1 cellular context compared by ENCODE assay signal in the genomic region with DNA sequence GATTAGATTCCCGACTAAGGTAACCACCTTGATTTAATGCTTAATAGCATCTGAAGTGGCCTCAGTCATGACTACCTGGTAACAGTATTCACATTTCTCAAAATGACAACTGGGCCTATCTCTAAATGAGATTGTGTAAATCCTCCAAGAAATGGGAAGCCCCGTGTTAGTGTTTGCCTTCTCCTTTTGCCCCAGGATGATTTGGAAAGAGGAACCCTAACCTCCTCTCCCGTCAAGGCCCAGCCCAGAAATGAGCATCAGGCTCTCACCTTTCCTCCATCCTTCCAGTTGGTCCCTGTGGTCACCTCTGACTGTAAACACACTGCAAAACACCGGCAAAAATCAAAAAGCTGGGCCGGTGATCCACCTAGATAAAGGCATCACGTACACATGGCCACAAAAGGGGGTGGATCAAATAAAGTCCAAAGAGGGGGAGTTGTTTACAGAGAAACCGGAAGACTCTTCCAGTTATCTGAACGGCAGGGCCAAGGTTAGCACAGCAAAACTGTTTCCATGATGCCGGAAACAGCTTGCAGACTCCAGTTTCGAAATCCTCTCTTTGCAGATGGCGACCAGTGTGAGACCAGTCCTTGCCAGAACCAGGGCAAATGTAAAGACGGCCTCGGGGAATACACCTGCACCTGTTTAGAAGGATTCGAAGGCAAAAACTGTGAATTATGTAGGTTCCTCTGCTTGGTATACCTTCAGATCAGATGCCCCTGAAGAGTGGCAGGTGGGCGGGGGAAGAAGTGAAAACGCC.
TF ChIP-seq lines count a peak whose summit lies in the region.

No MANE protein-coding gene starts in this region.

TF ChIP-seq in K562, 482 proteins besides CTCF, POLR2A, EP300 and RAD21 (continued from another document and continues in another):
- TF ChIP-seq ARID3B (CRISPR knock-in tag; IDR thresholded peaks at IDR 0.05; ENCODE audit: borderline replicate concordance) (no peak), CHD2 (IDR thresholded peaks at IDR 0.05; ENCODE audit: low read depth, low read length) (no peak), KLF16 (IDR thresholded peaks at IDR 0.05) (no peak), KAT2B (IDR thresholded peaks at IDR 0.05; ENCODE audit: low read depth, low read length) (no peak), ZNF3 (CRISPR knock-in tag; IDR thresholded peaks at IDR 0.05) (no peak), CEBPG (CRISPR knock-in tag; IDR thresholded peaks at IDR 0.05) (no peak), CEBPG (tag; conservative IDR thresholded peaks at IDR 0.05 in 1 of 2, IDR thresholded peaks at IDR 0.05 in 1 of 2) (0 out of 4 replicates have a peak, but pooled peaks have one; percentile 9 to 12), USF1 (CRISPR knock-in tag; IDR thresholded peaks at IDR 0.05) (no peak), ZNF644 (tag; IDR thresholded peaks at IDR 0.05; ENCODE audit: low read depth) (peak; percentile 47; the same call in 1 of the 2 replicates), NR4A1 (CRISPR knock-in tag; IDR thresholded peaks at IDR 0.05) (no peak), NR4A1 (tag; IDR thresholded peaks at IDR 0.05) (peak; percentile 71; the same call in 1 of the 2 replicates), NFRKB (IDR thresholded peaks at IDR 0.05; ENCODE audit: low read depth) (no peak), TCFL5 (CRISPR knock-in tag; conservative IDR thresholded peaks at IDR 0.05) (no peak), PTTG1 (tag; IDR thresholded peaks at IDR 0.05; ENCODE audit: low read depth) (no peak), KLF6 (CRISPR knock-in tag; IDR thresholded peaks at IDR 0.05; ENCODE audit: borderline replicate concordance) (peak; percentile 77; the same call in 1 of the 2 replicates), HDAC6 (IDR thresholded peaks at IDR 0.05; ENCODE audit: low read depth, low read length) (no peak), SIRT6 (IDR thresholded peaks at IDR 0.05; ENCODE audit: low read depth, low read length) (no peak), MCM7 (IDR thresholded peaks at IDR 0.05) (no peak), MEF2A (IDR thresholded peaks at IDR 0.05; ENCODE audit: control insufficient read depth, low read depth, low read length) (no peak), PURB (CRISPR knock-in tag; IDR thresholded peaks at IDR 0.05; ENCODE audit: low read depth) (no peak), HMGN3 (IDR thresholded peaks at IDR 0.05; ENCODE audit: borderline replicate concordance, extremely low read depth, insufficient read length, low read depth, low read length) (no peak), MEF2D (tag; conservative IDR thresholded peaks at IDR 0.05; ENCODE audit: low read depth) (peak; percentile 50; the same call in 1 of the 2 replicates), LEF1 (IDR thresholded peaks at IDR 0.05) (0 out of 2 replicates have a peak, but pooled peaks have one; percentile 13), ETS2 (tag; IDR thresholded peaks at IDR 0.05; ENCODE audit: borderline replicate concordance, poor library complexity, severe bottlenecking) (no peak), SMARCC2 (IDR thresholded peaks at IDR 0.05; ENCODE audit: low read depth) (no peak), ELF1 (tag; IDR thresholded peaks at IDR 0.05) (no peak), NR2C2 (CRISPR knock-in tag; IDR thresholded peaks at IDR 0.05) (no peak), NR2C2 (tag; IDR thresholded peaks at IDR 0.05) (peak; percentile 23; the same call in 1 of the 2 replicates), SPI1 (IDR thresholded peaks at IDR 0.05; ENCODE audit: borderline replicate concordance, low read depth, low read length) (peak; percentile 36; the same call in 1 of the 2 replicates), ATF2 (CRISPR knock-in tag; IDR thresholded peaks at IDR 0.05) (no peak), ZNF239 (CRISPR knock-in tag; IDR thresholded peaks at IDR 0.05) (peak; percentile 49; the same call in 1 of the 2 replicates), E2F3 (CRISPR knock-in tag; IDR thresholded peaks at IDR 0.05) (no peak), TSC22D4 (tag; IDR thresholded peaks at IDR 0.05) (no peak), CEBPB (tag; IDR thresholded peaks at IDR 0.05) (peak; percentile 63), GATA2 (CRISPR knock-in tag; IDR thresholded peaks at IDR 0.05) (no peak), ZNF224 (CRISPR knock-in tag; IDR thresholded peaks at IDR 0.05) (no peak), SRSF3 (IDR thresholded peaks at IDR 0.05; ENCODE audit: insufficient read depth, low read length) (no peak), RBM39 (optimal IDR thresholded peaks at IDR 0.05; ENCODE audit: low read depth, low read length) (no peak), ETV5 (CRISPR knock-in tag; IDR thresholded peaks at IDR 0.05; ENCODE audit: low read depth) (peak; percentile 29; the same call in 1 of the 2 replicates), PHF21A (IDR thresholded peaks at IDR 0.05; ENCODE audit: borderline replicate concordance, low read depth) (no peak), XRCC5 (IDR thresholded peaks at IDR 0.05; ENCODE audit: low read depth, low read length) (no peak), ZNF431 (CRISPR knock-in tag; IDR thresholded peaks at IDR 0.05) (no peak), HDAC1 (IDR thresholded peaks at IDR 0.05) (no peak), CTBP1 (IDR thresholded peaks at IDR 0.05; ENCODE audit: borderline replicate concordance) (peak; percentile 58), HBP1 (CRISPR knock-in tag; IDR thresholded peaks at IDR 0.05) (no peak), SAFB (IDR thresholded peaks at IDR 0.05; ENCODE audit: borderline replicate concordance, low read depth, low read length) (no peak)
- TF ChIP-seq, protein P1, sequence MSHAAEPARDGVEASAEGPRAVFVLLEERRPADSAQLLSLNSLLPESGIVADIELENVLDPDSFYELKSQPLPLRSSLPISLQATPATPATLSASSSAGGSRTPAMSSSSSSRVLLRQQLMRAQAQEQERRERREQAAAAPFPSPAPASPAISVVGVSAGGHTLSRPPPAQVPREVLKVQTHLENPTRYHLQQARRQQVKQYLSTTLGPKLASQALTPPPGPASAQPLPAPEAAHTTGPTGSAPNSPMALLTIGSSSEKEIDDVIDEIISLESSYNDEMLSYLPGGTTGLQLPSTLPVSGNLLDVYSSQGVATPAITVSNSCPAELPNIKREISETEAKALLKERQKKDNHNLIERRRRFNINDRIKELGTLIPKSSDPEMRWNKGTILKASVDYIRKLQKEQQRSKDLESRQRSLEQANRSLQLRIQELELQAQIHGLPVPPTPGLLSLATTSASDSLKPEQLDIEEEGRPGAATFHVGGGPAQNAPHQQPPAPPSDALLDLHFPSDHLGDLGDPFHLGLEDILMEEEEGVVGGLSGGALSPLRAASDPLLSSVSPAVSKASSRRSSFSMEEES (CRISPR knock-in tag; IDR thresholded peaks at IDR 0.05): no peak
- TF ChIP-seq, protein P2, sequence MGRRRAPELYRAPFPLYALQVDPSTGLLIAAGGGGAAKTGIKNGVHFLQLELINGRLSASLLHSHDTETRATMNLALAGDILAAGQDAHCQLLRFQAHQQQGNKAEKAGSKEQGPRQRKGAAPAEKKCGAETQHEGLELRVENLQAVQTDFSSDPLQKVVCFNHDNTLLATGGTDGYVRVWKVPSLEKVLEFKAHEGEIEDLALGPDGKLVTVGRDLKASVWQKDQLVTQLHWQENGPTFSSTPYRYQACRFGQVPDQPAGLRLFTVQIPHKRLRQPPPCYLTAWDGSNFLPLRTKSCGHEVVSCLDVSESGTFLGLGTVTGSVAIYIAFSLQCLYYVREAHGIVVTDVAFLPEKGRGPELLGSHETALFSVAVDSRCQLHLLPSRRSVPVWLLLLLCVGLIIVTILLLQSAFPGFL (CRISPR knock-in tag; IDR thresholded peaks at IDR 0.05): no peak
- TF ChIP-seq, protein P3, sequence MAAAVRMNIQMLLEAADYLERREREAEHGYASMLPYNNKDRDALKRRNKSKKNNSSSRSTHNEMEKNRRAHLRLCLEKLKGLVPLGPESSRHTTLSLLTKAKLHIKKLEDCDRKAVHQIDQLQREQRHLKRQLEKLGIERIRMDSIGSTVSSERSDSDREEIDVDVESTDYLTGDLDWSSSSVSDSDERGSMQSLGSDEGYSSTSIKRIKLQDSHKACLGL (CRISPR knock-in tag; IDR thresholded peaks at IDR 0.05; ENCODE audit: borderline replicate concordance, poor library complexity, severe bottlenecking): no peak
- TF ChIP-seq, protein P4, sequence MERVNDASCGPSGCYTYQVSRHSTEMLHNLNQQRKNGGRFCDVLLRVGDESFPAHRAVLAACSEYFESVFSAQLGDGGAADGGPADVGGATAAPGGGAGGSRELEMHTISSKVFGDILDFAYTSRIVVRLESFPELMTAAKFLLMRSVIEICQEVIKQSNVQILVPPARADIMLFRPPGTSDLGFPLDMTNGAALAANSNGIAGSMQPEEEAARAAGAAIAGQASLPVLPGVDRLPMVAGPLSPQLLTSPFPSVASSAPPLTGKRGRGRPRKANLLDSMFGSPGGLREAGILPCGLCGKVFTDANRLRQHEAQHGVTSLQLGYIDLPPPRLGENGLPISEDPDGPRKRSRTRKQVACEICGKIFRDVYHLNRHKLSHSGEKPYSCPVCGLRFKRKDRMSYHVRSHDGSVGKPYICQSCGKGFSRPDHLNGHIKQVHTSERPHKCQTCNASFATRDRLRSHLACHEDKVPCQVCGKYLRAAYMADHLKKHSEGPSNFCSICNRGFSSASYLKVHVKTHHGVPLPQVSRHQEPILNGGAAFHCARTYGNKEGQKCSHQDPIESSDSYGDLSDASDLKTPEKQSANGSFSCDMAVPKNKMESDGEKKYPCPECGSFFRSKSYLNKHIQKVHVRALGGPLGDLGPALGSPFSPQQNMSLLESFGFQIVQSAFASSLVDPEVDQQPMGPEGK (CRISPR knock-in tag; IDR thresholded peaks at IDR 0.05; ENCODE audit: borderline replicate concordance): no peak
- TF ChIP-seq, protein P5, sequence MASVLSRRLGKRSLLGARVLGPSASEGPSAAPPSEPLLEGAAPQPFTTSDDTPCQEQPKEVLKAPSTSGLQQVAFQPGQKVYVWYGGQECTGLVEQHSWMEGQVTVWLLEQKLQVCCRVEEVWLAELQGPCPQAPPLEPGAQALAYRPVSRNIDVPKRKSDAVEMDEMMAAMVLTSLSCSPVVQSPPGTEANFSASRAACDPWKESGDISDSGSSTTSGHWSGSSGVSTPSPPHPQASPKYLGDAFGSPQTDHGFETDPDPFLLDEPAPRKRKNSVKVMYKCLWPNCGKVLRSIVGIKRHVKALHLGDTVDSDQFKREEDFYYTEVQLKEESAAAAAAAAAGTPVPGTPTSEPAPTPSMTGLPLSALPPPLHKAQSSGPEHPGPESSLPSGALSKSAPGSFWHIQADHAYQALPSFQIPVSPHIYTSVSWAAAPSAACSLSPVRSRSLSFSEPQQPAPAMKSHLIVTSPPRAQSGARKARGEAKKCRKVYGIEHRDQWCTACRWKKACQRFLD (CRISPR knock-in tag; IDR thresholded peaks at IDR 0.05): peak; percentile 50; the same call in 1 of the 2 replicates
- TF ChIP-seq, protein P6, sequence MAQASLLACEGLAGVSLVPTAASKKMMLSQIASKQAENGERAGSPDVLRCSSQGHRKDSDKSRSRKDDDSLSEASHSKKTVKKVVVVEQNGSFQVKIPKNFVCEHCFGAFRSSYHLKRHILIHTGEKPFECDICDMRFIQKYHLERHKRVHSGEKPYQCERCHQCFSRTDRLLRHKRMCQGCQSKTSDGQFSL (CRISPR knock-in tag; IDR thresholded peaks at IDR 0.05): no peak
- TF ChIP-seq, protein P6 (tag; IDR thresholded peaks at IDR 0.05): no peak
- TF ChIP-seq, protein P7, sequence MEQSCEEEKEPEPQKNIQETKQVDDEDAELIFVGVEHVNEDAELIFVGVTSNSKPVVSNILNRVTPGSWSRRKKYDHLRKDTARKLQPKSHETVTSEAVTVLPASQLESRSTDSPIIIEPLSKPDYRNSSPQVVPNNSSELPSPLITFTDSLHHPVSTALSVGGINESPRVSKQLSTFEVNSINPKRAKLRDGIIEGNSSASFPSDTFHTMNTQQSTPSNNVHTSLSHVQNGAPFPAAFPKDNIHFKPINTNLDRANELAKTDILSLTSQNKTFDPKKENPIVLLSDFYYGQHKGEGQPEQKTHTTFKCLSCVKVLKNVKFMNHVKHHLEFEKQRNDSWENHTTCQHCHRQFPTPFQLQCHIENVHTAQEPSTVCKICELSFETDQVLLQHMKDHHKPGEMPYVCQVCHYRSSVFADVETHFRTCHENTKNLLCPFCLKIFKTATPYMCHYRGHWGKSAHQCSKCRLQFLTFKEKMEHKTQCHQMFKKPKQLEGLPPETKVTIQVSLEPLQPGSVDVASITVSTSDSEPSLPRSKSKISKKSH (CRISPR knock-in tag; IDR thresholded peaks at IDR 0.05): no peak
